ENCODE assay signal across 20 cellular contexts in the genomic region with DNA sequence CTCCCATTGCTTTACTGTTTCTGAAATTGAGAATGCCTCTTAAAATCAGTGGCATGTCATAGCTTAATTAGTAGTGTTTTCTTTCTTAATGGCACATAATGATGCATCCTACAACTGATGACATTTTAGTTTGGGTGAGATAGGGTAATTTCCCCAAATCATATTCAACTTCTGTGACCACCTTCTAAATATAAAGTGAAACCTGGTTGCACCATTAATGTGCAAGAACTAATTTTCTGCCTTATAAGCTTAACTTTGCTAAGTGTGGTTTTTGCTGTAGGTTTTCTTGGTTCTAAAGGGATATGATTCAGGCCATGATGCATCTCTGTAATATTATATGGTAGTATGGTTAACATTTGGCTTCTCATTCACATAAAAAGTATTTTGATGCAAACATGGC.
"Had no signal": no experiment of that assay in that cellular context is flagged by ENCODE, and none has a peak within 500 bp of the region (broad histone marks: within the 10 kb centered on the region; RNA-seq: fewer than 3 reads in every experiment).

No MANE protein-coding gene starts in this region.

- H3K9me3 ChIP-seq: heart right ventricle, transverse colon had no signal

- H3K9ac ChIP-seq: parathyroid adenoma had no signal

- H3K27me3 ChIP-seq: heart right ventricle, transverse colon had no signal

- H3K4me3 Mint-ChIP-seq: activated T-helper 1 cell treated with anti-CD3 and anti-CD28 coated beads, Interleukin-12 subunit alpha, Interleukin-12 subunit beta, Interleukin-2, Interleukin-4 antibody, amounts not matched to agents 30 ng/mL and 10 ng/mL and 1 ng/mL, durations not matched to agents 14 hours and 24 hours and 36 hours; brain; dendritic cell treated with granulocyte-macrophage colony-stimulating factor and Interleukin-4, amounts not matched to agents 40 ng/mL and 50 ng/mL, for 4 days; T-helper 2 cell treated with Interferon-gamma antibody and Interleukin-4, amounts not matched to agents 5 μg/mL and 100 μg/mL, for 36 hours had no signal

- H3K79me2 ChIP-seq: parathyroid adenoma had no signal

- ATAC-seq: heart right ventricle, left colon, right cardiac atrium, SK-N-SH treated with all-trans-retinoic acid at 6 μM for 48 hours had no signal

- H3K27ac ChIP-seq: parathyroid adenoma, transverse colon, VCaP had no signal

- H3K27ac Mint-ChIP-seq: activated T-helper 1 cell treated with anti-CD3 and anti-CD28 coated beads, Interleukin-12 subunit alpha, Interleukin-12 subunit beta, Interleukin-2, Interleukin-4 antibody, amounts not matched to agents 30 ng/mL and 10 ng/mL and 1 ng/mL, durations not matched to agents 14 hours and 24 hours and 36 hours; dendritic cell treated with granulocyte-macrophage colony-stimulating factor and Interleukin-4, amounts not matched to agents 40 ng/mL and 50 ng/mL, for 4 days; T-helper 2 cell treated with Interferon-gamma antibody and Interleukin-4, amounts not matched to agents 5 μg/mL and 100 μg/mL, for 36 hours had no signal

- H2AFZ ChIP-seq: parathyroid adenoma had no signal

- DNase-seq: activated CD4-positive, alpha-beta T cell treated with anti-CD3 and anti-CD28 coated beads for 1 hour; activated CD4-positive, alpha-beta T cell treated with anti-CD3 and anti-CD28 coated beads, Interleukin-2, amount 50 U/mL, for 4 hours; activated gamma-delta T cell treated with Interleukin-2 at 50 U/mL for 16 hours; aorta; effector CD4-positive, alpha-beta T cell; heart right ventricle; left colon; mesenchymal stem cell; nucleus accumbens; right cardiac atrium; stimulated activated CD4-positive, alpha-beta T cell treated with anti-CD3 and anti-CD28 coated beads, Interleukin-12 subunit alpha, Interleukin-12 subunit beta, amount 100 ng/mL, for 4 hours; stimulated activated CD4-positive, alpha-beta T cell treated with anti-CD3 and anti-CD28 coated beads, Interleukin-4, amount 100 ng/mL, for 4 hours; transverse colon had no signal

- H3K9me3 Mint-ChIP-seq: activated T-helper 1 cell treated with anti-CD3 and anti-CD28 coated beads, Interleukin-12 subunit alpha, Interleukin-12 subunit beta, Interleukin-2, Interleukin-4 antibody, amounts not matched to agents 30 ng/mL and 10 ng/mL and 1 ng/mL, durations not matched to agents 14 hours and 24 hours and 36 hours; brain; dendritic cell treated with granulocyte-macrophage colony-stimulating factor and Interleukin-4, amounts not matched to agents 40 ng/mL and 50 ng/mL, for 4 days; T-helper 2 cell treated with Interferon-gamma antibody and Interleukin-4, amounts not matched to agents 5 μg/mL and 100 μg/mL, for 36 hours had no signal

- H3K27me3 Mint-ChIP-seq: brain; dendritic cell treated with granulocyte-macrophage colony-stimulating factor and Interleukin-4, amounts not matched to agents 40 ng/mL and 50 ng/mL, for 4 days had no signal

- H3K4me3 ChIP-seq: heart right ventricle, transverse colon had no signal
